Comparison of ENCODE assay signal across 8 cellular contexts in the genomic region with DNA sequence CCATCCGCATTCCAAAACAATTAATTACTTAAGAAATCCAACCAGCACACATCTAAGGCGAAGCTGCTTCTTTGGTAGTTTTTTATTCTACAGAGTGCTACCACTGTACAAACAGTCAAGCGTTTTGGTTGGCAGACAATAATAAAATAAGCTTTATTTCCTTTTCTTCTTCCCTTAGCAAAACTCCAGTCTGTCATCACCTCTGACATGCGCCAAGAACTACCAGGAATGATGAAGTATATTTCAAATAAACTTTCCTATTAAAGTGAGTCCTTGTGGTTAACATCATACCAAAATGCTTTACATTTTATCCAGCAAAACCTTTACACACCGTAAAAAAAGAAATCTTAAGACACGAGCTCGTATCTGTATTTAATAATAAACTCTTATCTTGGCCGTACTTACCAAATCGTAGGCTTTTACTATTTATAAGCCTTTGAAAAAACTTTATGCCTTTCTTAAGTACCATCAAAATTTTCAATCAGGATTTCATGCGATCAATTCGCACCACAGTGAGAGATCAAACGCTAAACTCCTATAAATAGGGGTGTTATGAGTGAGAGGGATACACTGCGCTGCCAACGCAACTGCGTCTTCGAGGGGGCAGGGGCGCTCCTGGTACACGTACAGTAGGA. TPM values are rescaled to one million over a fixed set of nuclear protein-coding genes. Genes with fewer than 3 reads are reported as not detected.
A peak's percentile ranks its signal among the peaks of the same experiment; 100 is the strongest.
DNase-seq lines count a peak whose midpoint lies in the region; ATAC-seq, FAIRE-seq and TF ChIP-seq lines count a peak whose summit lies in the region.

No MANE protein-coding gene starts in this region.

- FAIRE-seq in H54 (lab: Jason Lieb, UNC): no peak

- no peak for TF ChIP-seq CTCF in tibial artery (IDR thresholded peaks at IDR 0.05)

- TF ChIP-seq POLR2A in H54 (IDR thresholded peaks at IDR 0.05; ENCODE audit: low read depth, low read length): no peak

- peak overlapping the region; percentile 88 for H3K4me3 ChIP-seq in MG63
- peak overlapping the region; percentile 74 to 96 for H3K4me3 ChIP-seq in tibial artery

- H3K27me3 ChIP-seq in MG63 (peaks cover 3% of the 10 kb centered on the region; the same call in 1 of the 2 replicates), tibial artery (no peaks in the 10 kb centered on the region)

- no peaks in the 10 kb centered on the region for H3K9me3 ChIP-seq in MG63
- no peaks in the 10 kb centered on the region for H3K9me3 ChIP-seq in tibial artery

- intact Hi-C loops in tibial artery (cut with DNase I; ENCODE audit: low total_unique reads): loop anchor here (10.0 kb wide), 1 partner anchor 51 kb away; no protein-coding TSS in a partner anchor

- DNase-seq in MG63 (peak; percentile 63), caudate nucleus (lab: John Stamatoyannopoulos, UW) (peak in 14 of 61 donors; percentile 20 to 87 (median 56)), lung microvascular endothelial cell (ENCODE audit: low read depth in 2 of 2) (peak; percentile 20 to 75), tibial artery (peak in 1 of 2 donors; percentile 57), COLO829 (ENCODE audit: low spot score) (no peak), SW480 (ENCODE audit: low spot score) (no peak), H54 (ENCODE audit: insufficient read length, low spot score) (no peak)

- H3K36me3 ChIP-seq in MG63 (peaks cover 5% of the 10 kb centered on the region), tibial artery (no peaks in the 10 kb centered on the region)

- peak; percentile 22 for ATAC-seq in GM18868 (IDR thresholded peaks at IDR 0.05; ENCODE audit: unreplicated experiment)

- H3K4me1 ChIP-seq in tibial artery: peaks cover 0 to 38% (median 26%) of the 10 kb centered on the region in 4 donors

- H3K27ac ChIP-seq in caudate nucleus (ENCODE audit: low read depth, low read length) (peak overlapping the region; percentile 94), tibial artery (peak overlapping the region; percentile 95 to 100)

RNA-seq across cellular contexts. Expression of gene ATL2, which starts 1.2 kb away (rescaled TPM):
- total RNA-seq in MG63 (2014; rRNA removed; shearing (Covaris generic); ENCODE audit: low replicate concordance): 26.1 and 65.5 TPM in 2 replicates
- total RNA-seq in lung microvascular endothelial cell: 36.2 and 46.4 TPM in 2 replicates

Comparison
In these comparisons a context has a peak if more than half of its experiments do, and no peak if none do; other contexts are left out.
1. DNase-seq: peak in MG63 (single experiment) and lung microvascular endothelial cell (2 of 2); none in COLO829 (single experiment), SW480 (single experiment) and H54 (single experiment).